25 cellular contexts compared by ENCODE assay signal in genomic region chr17:42778570-42778969, GRCh38. TPM values are rescaled to one million over a fixed set of nuclear protein-coding genes. Genes with fewer than 3 reads are reported as not detected.
A peak's percentile ranks its signal among the peaks of the same experiment; 100 is the strongest.
DNase-seq lines count a peak whose midpoint lies in the region; ATAC-seq, FAIRE-seq and TF ChIP-seq lines count a peak whose summit lies in the region.
"Had no signal": no experiment of that assay in that cellular context is flagged by ENCODE, and none has a peak within 500 bp of the region (broad histone marks: within the 10 kb centered on the region; RNA-seq: fewer than 3 reads in every experiment).

No MANE protein-coding gene starts in this region.

- CTCF ChIA-PET in A549 (lab: Yijun Ruan, JAX), result interaction anchor here (1.3 to 2.9 kb wide), 10 partner anchors 8 to 200 kb away, joined by 3 to 15 read pairs (median 5); partner anchors contain the start of genes BECN1, CNTD1, COA3 and PSMC3IP

- peak overlapping the region; percentile 39 to 46 (median 40) for H3K4me3 Mint-ChIP-seq in nephron

- H3K9me3 ChIP-seq in A549, result no peaks in the 10 kb centered on the region
- H3K9me3 ChIP-seq: Caco-2 had no signal

- H3K36me3 Mint-ChIP-seq in nephron (ENCODE audit: low read depth), result peaks cover 25% of the 10 kb centered on the region

- TF ChIP-seq POLR2A in A549 (IDR thresholded peaks at IDR 0.05; ENCODE audit: low read length), result no peak

- no peak for TF ChIP-seq RAD21 in A549 (conservative IDR thresholded peaks at IDR 0.05 in 1 of 2, IDR thresholded peaks at IDR 0.05 in 1 of 2)

- H3K27ac Mint-ChIP-seq in nephron, result peak overlapping the region in 1 of 3 experiments; percentile 84
- H3K27ac Mint-ChIP-seq: CD4-positive, alpha-beta memory T cell had no signal

- TF ChIP-seq CTCF in A549 (IDR thresholded peaks at IDR 0.05) (no peak), VCaP (conservative IDR thresholded peaks at IDR 0.05) (no peak), nephron (IDR thresholded peaks at IDR 0.05; ENCODE audit: unreplicated experiment in 3 of 3) (no peak)

- 89% methylated on average over 5 of the region's 5 CpGs for WGBS in A549 (ENCODE audit: missing lambda C conversion rate)

- TF ChIP-seq EP300 in A549 (IDR thresholded peaks at IDR 0.05), result no peak

- DNase-seq in A549 (ENCODE audit: low read depth in 1 of 2, low spot score in 1 of 2), result no peak
- DNase-seq in mesenteric fat pad (ENCODE audit: low spot score), result no peak
- no peak for DNase-seq in stimulated activated CD4-positive, alpha-beta T cell treated with anti-CD3 and anti-CD28 coated beads, Interleukin-4, amount 100 ng/mL, for 4 hours
- DNase-seq: C1 segment of cervical spinal cord; Caco-2; CD4-positive, alpha-beta memory T cell; HCEC 1CT; Karpas-422; NCI-H1092; NCI-H1417 treated with DMSO at 0.1 percent for 48 hours; NCI-H187; NCI-H2081 treated with DMSO at 0.1 percent for 48 hours; NCI-H2171; NCI-H510A; NCI-H69; RPMI8226; SHP77 treated with DMSO at 0.1 percent for 48 hours had no signal

- no peak for FAIRE-seq in A549 (lab: Jason Lieb, UNC)
- FAIRE-seq: G401.6, GM12878, H1 had no signal

- peaks cover 42% of the 10 kb centered on the region for H3K4me1 ChIP-seq in A549

- ATAC-seq in A549 (no peak), HG03442 (IDR thresholded peaks at IDR 0.05; ENCODE audit: unreplicated experiment) (no peak)
- ATAC-seq: GM12878 had no signal

- H3K27ac ChIP-seq in A549 (no peak overlapping the region), VCaP (peak overlapping the region; percentile 74)
- H3K27ac ChIP-seq: HL-60 had no signal

- POLR2A ChIA-PET in A549 (lab: Yijun Ruan, JAX), result no interaction called here

- no peak overlapping the region for H3K4me3 ChIP-seq in A549
- H3K4me3 ChIP-seq: GM12878 had no signal

- peaks cover 35% of the 10 kb centered on the region for H3K27me3 Mint-ChIP-seq in nephron (ENCODE audit: low read depth)

- no peaks in the 10 kb centered on the region for H3K9me3 Mint-ChIP-seq in nephron
- H3K9me3 Mint-ChIP-seq: CD4-positive, alpha-beta memory T cell had no signal

- H3K4me2 ChIP-seq in A549, result no peak overlapping the region

- H3K4me1 Mint-ChIP-seq in nephron, result peaks cover 14% of the 10 kb centered on the region

TF ChIP-seq in A549, 52 proteins besides CTCF, POLR2A, EP300 and RAD21:
- TF ChIP-seq MAFK (IDR thresholded peaks at IDR 0.05; ENCODE audit: partially characterized antibody) (peak; percentile 61), ELK1 (IDR thresholded peaks at IDR 0.05; ENCODE audit: low read depth, low read length) (no peak)

RNA-seq across cellular contexts. Expression of gene WNK4, which starts 1.8 kb away (rescaled TPM):
- polyA plus RNA-seq in A549 (2011; rRNA removed) (1.1 and 1.6 TPM in 2 replicates), A549 (2017; fragmentation: RNase III; extraction: RNeasy Plus Mini Kit Qiagen cat#74134 plus additional on column Dnase treatment) (1.3 to 1.5 TPM (median 1.5 TPM) in 3 replicates)
- polyA plus RNA-seq in A549 (2012; cell fraction: cytosol; rRNA removed), result 1.2 TPM in 2 replicates
- 8.6 and 9.8 TPM in 2 replicates for polyA plus RNA-seq in A549 (2012; cell fraction: nucleus; rRNA removed)
- 1.3 and 1.4 TPM in 2 replicates for polyA minus RNA-seq in A549 (2011; rRNA and poly(A)+ RNA removed)
- not detected for total RNA-seq in mesenteric fat pad
- polyA plus RNA-seq: CD4-positive, alpha-beta memory T cell had no signal

RNA-seq across cellular contexts. Expression of gene VPS25, which starts 5.3 kb away (rescaled TPM):
- polyA plus RNA-seq in A549 (2011; rRNA removed) (143 and 173 TPM in 2 replicates), A549 (2017; fragmentation: RNase III; extraction: RNeasy Plus Mini Kit Qiagen cat#74134 plus additional on column Dnase treatment) (118 to 132 TPM (median 119 TPM) in 3 replicates)
- polyA plus RNA-seq in A549 (2012; cell fraction: cytosol; rRNA removed), result 154 and 190 TPM in 2 replicates
- polyA plus RNA-seq in A549 (2012; cell fraction: nucleus; rRNA removed), result 126 and 138 TPM in 2 replicates
- polyA minus RNA-seq in A549 (2011; rRNA and poly(A)+ RNA removed), result 99.5 and 105 TPM in 2 replicates
- total RNA-seq in mesenteric fat pad, result 41.1 TPM

RNA-seq across cellular contexts. Expression of gene RAMP2, which starts 17.5 kb away (rescaled TPM):
- polyA plus RNA-seq in A549 (2011; rRNA removed) (0.49 and 1.2 TPM in 2 replicates), A549 (2017; fragmentation: RNase III; extraction: RNeasy Plus Mini Kit Qiagen cat#74134 plus additional on column Dnase treatment) (0.30 to 1.0 TPM (median 0.87 TPM) in 3 replicates)
- 1.4 and 1.5 TPM in 2 replicates for polyA plus RNA-seq in A549 (2012; cell fraction: cytosol; rRNA removed)
- polyA plus RNA-seq in A549 (2012; cell fraction: nucleus; rRNA removed), result 0.58 and 1.4 TPM in 2 replicates
- polyA minus RNA-seq in A549 (2011; rRNA and poly(A)+ RNA removed), result 0.37 TPM in 1 of 2 replicates, not detected in the other
- 58.2 TPM for total RNA-seq in mesenteric fat pad
- total RNA-seq: CD4-positive, alpha-beta memory T cell; GM12878 had no signal
- polyA plus RNA-seq: CD4-positive, alpha-beta memory T cell had no signal

RNA-seq across cellular contexts. Expression of gene COA3, which starts 19.9 kb away (rescaled TPM):
- polyA plus RNA-seq in A549 (2011; rRNA removed), result 126 and 170 TPM in 2 replicates
- 183 and 191 TPM in 2 replicates for polyA plus RNA-seq in A549 (2012; cell fraction: cytosol; rRNA removed)
- polyA plus RNA-seq in A549 (2012; cell fraction: nucleus; rRNA removed), result 85.4 and 99.0 TPM in 2 replicates
- 127 to 131 TPM (median 130 TPM) in 3 replicates for polyA plus RNA-seq in A549 (2017; fragmentation: RNase III; extraction: RNeasy Plus Mini Kit Qiagen cat#74134 plus additional on column Dnase treatment)
- 76.1 and 85.5 TPM in 2 replicates for polyA minus RNA-seq in A549 (2011; rRNA and poly(A)+ RNA removed)
- total RNA-seq in mesenteric fat pad, result 56.7 TPM

RNA-seq across cellular contexts. Expression of gene CNTD1, which starts 20.1 kb away (rescaled TPM):
- polyA plus RNA-seq in A549 (2011; rRNA removed), result 0.06 and 0.07 TPM in 2 replicates
- polyA plus RNA-seq in A549 (2012; cell fraction: cytosol; rRNA removed), result 0.04 TPM in 2 replicates
- not detected in 2 replicates for polyA plus RNA-seq in A549 (2012; cell fraction: nucleus; rRNA removed)
- 0.10 to 0.47 TPM (median 0.17 TPM) in 3 replicates for polyA plus RNA-seq in A549 (2017; fragmentation: RNase III; extraction: RNeasy Plus Mini Kit Qiagen cat#74134 plus additional on column Dnase treatment)
- polyA minus RNA-seq in A549 (2011; rRNA and poly(A)+ RNA removed), result not detected in 2 replicates
- not detected for total RNA-seq in mesenteric fat pad
- total RNA-seq: A673; CD4-positive, alpha-beta memory T cell; H1 had no signal
- polyA plus RNA-seq: H1 had no signal
